Comparison of ENCODE assay signal across 10 cellular contexts in genomic region chr4:185567828-185568442, GRCh38. TPM values are rescaled to one million over a fixed set of nuclear protein-coding genes. Genes with fewer than 3 reads are reported as not detected.
A peak's percentile ranks its signal among the peaks of the same experiment; 100 is the strongest.
DNase-seq lines count a peak whose midpoint lies in the region; ATAC-seq, FAIRE-seq and TF ChIP-seq lines count a peak whose summit lies in the region.
"Had no signal": no experiment of that assay in that cellular context is flagged by ENCODE, and none has a peak within 500 bp of the region (broad histone marks: within the 10 kb centered on the region; RNA-seq: fewer than 3 reads in every experiment).

No MANE protein-coding gene starts in this region.

- DNase-seq in AG08395 (ENCODE audit: low spot score) (peak; percentile 20), astrocyte of the spinal cord (ENCODE audit: low read depth, low spot score) (peak; percentile 66), hippocampal formation (lab: John Stamatoyannopoulos, UW) (peak; percentile 67 to 70), posterior vena cava (ENCODE audit: low spot score) (peak; percentile 93), RCC 7860 (ENCODE audit: low spot score) (no peak)
- no peak for DNase-seq in activated CD4-positive, alpha-beta T cell treated with anti-CD3 and anti-CD28 coated beads for 48 hours
- DNase-seq: activated T-cell treated with anti-CD3 and anti-CD28 coated beads, Interleukin-2, amount 50 U/mL, for 1 hour; stimulated activated CD4-positive, alpha-beta T cell treated with anti-CD3 and anti-CD28 coated beads, Interleukin-4, amount 100 ng/mL, for 4 hours had no signal

- in situ Hi-C loops in astrocyte of the spinal cord (cut with HindIII; ENCODE audit: low sequenced_read_pairs), result no loop called here

- no peak for TF ChIP-seq CTCF in astrocyte of the spinal cord (IDR thresholded peaks at IDR 0.05; ENCODE audit: low read depth, low read length)

- intact Hi-C loops in posterior vena cava (cut with DNase I), result loop anchor here in 1 of 2 donors (1.0 kb wide), 1 partner anchor 19 kb away; no protein-coding TSS in a partner anchor

- no peak for ATAC-seq in GM21390 (IDR thresholded peaks at IDR 0.05; ENCODE audit: unreplicated experiment)
- no peak for ATAC-seq in HG03139 (IDR thresholded peaks at IDR 0.05; ENCODE audit: unreplicated experiment)

- H3K4me3 ChIP-seq in astrocyte of the spinal cord (ENCODE audit: low read depth, low read length), result no peak overlapping the region

- FAIRE-seq in RCC 7860 (lab: Jason Lieb, UNC), result no peak

RNA-seq across cellular contexts. Expression of gene PDLIM3, which starts 32.6 kb away (rescaled TPM):
- total RNA-seq in posterior vena cava, result 100 to 1,000 TPM; 447 to 540 TPM

Comparison
In these comparisons a context has a peak if more than half of its experiments do, and no peak if none do; other contexts are left out.
1. DNase-seq: peak in AG08395 (single experiment), astrocyte of the spinal cord (single experiment), hippocampal formation (2 of 2) and posterior vena cava (single experiment); none in RCC 7860 (single experiment) and activated CD4-positive, alpha-beta T cell treated with anti-CD3 and anti-CD28 coated beads for 48 hours (single experiment).